20 cellular contexts compared by ENCODE assay signal in the genomic region with DNA sequence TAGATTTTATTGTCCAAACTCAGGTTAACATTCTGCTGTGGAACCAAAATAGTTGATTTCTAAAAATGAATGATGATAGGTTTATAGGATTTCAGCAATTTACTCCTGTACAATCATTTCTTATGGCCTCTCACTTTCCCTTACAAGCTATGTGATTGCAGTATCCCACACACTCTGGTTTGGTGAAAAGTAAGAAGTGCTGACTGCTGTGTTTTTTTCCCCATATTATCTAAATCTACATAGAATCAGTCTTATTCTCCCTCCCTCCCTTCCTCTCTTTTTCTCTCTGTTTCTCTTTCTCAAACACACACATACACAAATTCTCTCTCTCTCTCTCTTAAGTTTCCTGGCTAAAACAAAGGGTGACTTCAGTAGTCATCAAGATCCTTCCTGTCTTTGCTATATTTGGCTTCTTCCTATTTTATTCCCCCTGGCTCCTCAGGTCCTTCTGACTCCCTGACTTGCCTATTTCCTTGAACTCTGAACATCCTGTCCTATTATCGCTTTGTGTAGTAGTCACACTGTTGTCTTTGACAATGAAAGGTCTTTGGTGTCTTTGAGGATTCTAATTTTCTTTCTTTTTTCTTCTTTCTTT. TPM values are rescaled to one million over a fixed set of nuclear protein-coding genes. Genes with fewer than 3 reads are reported as not detected.
DNase-seq lines count a peak whose midpoint lies in the region; ATAC-seq and TF ChIP-seq lines count a peak whose summit lies in the region.
"Had no signal": no experiment of that assay in that cellular context is flagged by ENCODE, and none has a peak within 500 bp of the region (broad histone marks: within the 10 kb centered on the region; RNA-seq: fewer than 3 reads in every experiment).

No MANE protein-coding gene starts in this region.

- H3K9ac ChIP-seq in IMR-90 (ENCODE audit: low read depth, low read length): no peak overlapping the region
- H3K9ac ChIP-seq: BLaER1 treated with 17β-estradiol and CSF1 and Interleukin-3, amounts not matched to agents 10 nM and 100 nM had no signal

- TF ChIP-seq POLR2A in IMR-90 (IDR thresholded peaks at IDR 0.05; ENCODE audit: low read depth, low read length): no peak
- no peak for TF ChIP-seq POLR2A in breast epithelium (IDR thresholded peaks at IDR 0.05)

- no peak overlapping the region for H2BK20ac ChIP-seq in IMR-90 (ENCODE audit: low read depth, low read length)

- in situ Hi-C loops in IMR-90 (cut with MboI; ENCODE audit: low sequenced_read_pairs) (no loop called here), G401 (cut with HindIII; ENCODE audit: low sequenced_read_pairs) (no loop called here)

- H3K27ac ChIP-seq in IMR-90 (ENCODE audit: insufficient read depth, low read length) (no peak overlapping the region), osteoblast (ENCODE audit: low read depth, low read length) (no peak overlapping the region), breast epithelium (no peak overlapping the region)
- H3K27ac ChIP-seq: BLaER1 treated with 17β-estradiol and CSF1 and Interleukin-3, amounts not matched to agents 10 nM and 100 nM; Peyer's patch; SJCRH30 had no signal

- H4K8ac ChIP-seq in IMR-90 (ENCODE audit: low read depth in 2 of 2, low read length in 2 of 2): no peak overlapping the region

- TF ChIP-seq CTCF in IMR-90 (conservative IDR thresholded peaks at IDR 0.05; ENCODE audit: low read depth, low read length) (no peak), osteoblast (IDR thresholded peaks at IDR 0.05; ENCODE audit: extremely low read depth, low read depth, low read length) (no peak), breast epithelium (IDR thresholded peaks at IDR 0.05) (no peak)

- no TSS peak for BruUV-seq in IMR-90 (replicated peaks; lab: Mats Ljungman, UMichigan)

- H3K36me3 ChIP-seq in IMR-90 (ENCODE audit: control insufficient read depth, insufficient read depth, low read length) (no peaks in the 10 kb centered on the region), osteoblast (ENCODE audit: insufficient read depth, low read length) (no peaks in the 10 kb centered on the region), breast epithelium (no peaks in the 10 kb centered on the region)
- H3K36me3 ChIP-seq: BLaER1 treated with 17β-estradiol and CSF1 and Interleukin-3, amounts not matched to agents 10 nM and 100 nM; Peyer's patch had no signal

- H4K20me1 ChIP-seq in IMR-90 (ENCODE audit: insufficient read depth, low read length) (no peaks in the 10 kb centered on the region), osteoblast (ENCODE audit: insufficient read depth, low read length) (no peaks in the 10 kb centered on the region)
- H4K20me1 ChIP-seq: BLaER1 treated with 17β-estradiol and CSF1 and Interleukin-3, amounts not matched to agents 10 nM and 100 nM had no signal

- WGBS in IMR-90 (ENCODE audit: extremely low coverage in 2 of 2, insufficient read length in 1 of 2), 2 experiments: no CpG with 5 or more reads among the region's 1 CpG

- no peaks in the 10 kb centered on the region for H3K27me3 ChIP-seq in IMR-90 (ENCODE audit: control insufficient read depth, insufficient read depth, low read length)
- H3K27me3 ChIP-seq in osteoblast (ENCODE audit: insufficient read depth, low read length): no peaks in the 10 kb centered on the region
- H3K27me3 ChIP-seq in breast epithelium: no peaks in the 10 kb centered on the region
- H3K27me3 ChIP-seq: BLaER1 treated with 17β-estradiol and CSF1 and Interleukin-3, amounts not matched to agents 10 nM and 100 nM; Peyer's patch; SJCRH30 had no signal

- CTCF ChIA-PET in IMR-90 (lab: Yijun Ruan, JAX): no interaction called here

- H2BK120ac ChIP-seq in IMR-90 (ENCODE audit: low read depth, low read length): no peak overlapping the region

- no peak overlapping the region for H3K4ac ChIP-seq in IMR-90 (ENCODE audit: low read depth, low read length)

- H3K4me2 ChIP-seq in IMR-90 (ENCODE audit: low read depth, low read length) (no peak overlapping the region), osteoblast (ENCODE audit: insufficient read depth, low read length) (no peak overlapping the region)

- intact Hi-C loops in IMR-90 (cut with micrococcal nuclease) (no loop called here), breast epithelium (cut with DNase I; ENCODE audit: low total_unique reads) (no loop called here)

- no peak overlapping the region for H4K91ac ChIP-seq in IMR-90 (ENCODE audit: insufficient read depth, low read depth, low read length)

- H3K4me1 ChIP-seq in IMR-90 (ENCODE audit: control insufficient read depth, insufficient read depth, low read length) (no peaks in the 10 kb centered on the region), osteoblast (ENCODE audit: insufficient read depth, low read length) (no peaks in the 10 kb centered on the region), breast epithelium (no peaks in the 10 kb centered on the region)
- H3K4me1 ChIP-seq: Peyer's patch had no signal

- no peak overlapping the region for H2AK9ac ChIP-seq in IMR-90 (replicated peaks; ENCODE audit: low read depth, low read length, poor library complexity)

- H3K4me3 ChIP-seq in IMR-90 (ENCODE audit: insufficient read depth, low read depth, low read length) (no peak overlapping the region), osteoblast (ENCODE audit: insufficient read depth, low read length) (no peak overlapping the region), breast epithelium (no peak overlapping the region)
- H3K4me3 ChIP-seq: BLaER1 treated with 17β-estradiol and CSF1 and Interleukin-3, amounts not matched to agents 10 nM and 100 nM; Peyer's patch; SJCRH30 had no signal

- POLR2A ChIA-PET in IMR-90 (lab: Charles Lee; ENCODE audit: unreplicated experiment): no interaction called here

- no peak for DNase-seq in IMR-90
- DNase-seq in dermis blood vessel endothelial cell: peak; percentile 37
- DNase-seq in left lobe of liver (ENCODE audit: low spot score): no peak
- no peak for DNase-seq in osteoblast (ENCODE audit: insufficient read length, low spot score, missing footprints)
- DNase-seq in HK-2 (ENCODE audit: unreplicated experiment): no peak
- no peak for DNase-seq in breast epithelium (ENCODE audit: low spot score in 2 of 2)
- DNase-seq in G401 (ENCODE audit: low spot score): no peak
- DNase-seq: CD4-positive, alpha-beta memory T cell; DND-41; KBM-7; NCI-H1092; NCI-H1436 treated with DMSO at 0.1 percent for 48 hours; NCI-H1930; NCI-H2227 treated with DMSO at 0.1 percent for 48 hours; NCI-H510A; NCI-H82; Peyer's patch; SJCRH30 had no signal

- H4K5ac ChIP-seq in IMR-90 (ENCODE audit: low read depth, low read length): no peak overlapping the region

- H2AFZ ChIP-seq in IMR-90 (replicated peaks; ENCODE audit: low read length, poor library complexity) (no peak overlapping the region), osteoblast (ENCODE audit: low read length) (peak overlapping the region; percentile 18)

- no peak overlapping the region for H3K14ac ChIP-seq in IMR-90 (replicated peaks; ENCODE audit: low read depth, low read length)

- no peak overlapping the region for H2BK15ac ChIP-seq in IMR-90 (ENCODE audit: low read depth, low read length)

- ATAC-seq in IMR-90 (ENCODE audit: low read depth): no peak
- ATAC-seq in left lobe of liver: peak; percentile 41
- ATAC-seq in GM19324 (IDR thresholded peaks at IDR 0.05; ENCODE audit: low FRiP score, unreplicated experiment): no peak

- H3K56ac ChIP-seq in IMR-90 (ENCODE audit: extremely low read depth, insufficient read depth, low read length): no peak overlapping the region

- no peaks in the 10 kb centered on the region for H3K79me1 ChIP-seq in IMR-90 (ENCODE audit: low read depth in 1 of 2, low read length in 2 of 2)

- no peaks in the 10 kb centered on the region for H3K9me1 ChIP-seq in IMR-90 (ENCODE audit: insufficient read depth, low read length)

- dilution Hi-C loops in IMR-90 (cut with HindIII; ENCODE audit: low sequenced_read_pairs, unreplicated experiment): no loop called here

- no peaks in the 10 kb centered on the region for H3K9me3 ChIP-seq in IMR-90 (ENCODE audit: control insufficient read depth, insufficient read depth, low read length)
- H3K9me3 ChIP-seq in osteoblast (ENCODE audit: low read depth, low read length): no peaks in the 10 kb centered on the region
- H3K9me3 ChIP-seq in breast epithelium: no peaks in the 10 kb centered on the region
- H3K9me3 ChIP-seq: BLaER1 treated with 17β-estradiol and CSF1 and Interleukin-3, amounts not matched to agents 10 nM and 100 nM; Peyer's patch; SJCRH30 had no signal

- no peak overlapping the region for H2BK5ac ChIP-seq in IMR-90 (ENCODE audit: low read depth, low read length, poor library complexity, severe bottlenecking)

- no peak for TF ChIP-seq RAD21 in IMR-90 (IDR thresholded peaks at IDR 0.05; ENCODE audit: low read length)

- H3K79me2 ChIP-seq in osteoblast (ENCODE audit: insufficient read depth, low read length): no peaks in the 10 kb centered on the region

- no peak overlapping the region for H3K23ac ChIP-seq in IMR-90 (ENCODE audit: low read depth, low read length)

- no peak overlapping the region for H2AK5ac ChIP-seq in IMR-90 (ENCODE audit: low read depth, low read length)

- no peak overlapping the region for H3K18ac ChIP-seq in IMR-90 (ENCODE audit: low read depth, low read length)

TF ChIP-seq in IMR-90, 13 proteins besides CTCF, POLR2A, EP300 and RAD21:
- TF ChIP-seq MAFK (IDR thresholded peaks at IDR 0.05; ENCODE audit: low read depth, low read length) (peak; percentile 83), RFX5 (IDR thresholded peaks at IDR 0.05; ENCODE audit: low read depth, low read length) (no peak), RCOR1 (IDR thresholded peaks at IDR 0.05; ENCODE audit: insufficient replicate concordance, low read length) (no peak), BHLHE40 (IDR thresholded peaks at IDR 0.05; ENCODE audit: low read depth, low read length) (no peak)
TF ChIP-seq in IMR-90: peak in this region for 1.

RNA-seq across cellular contexts. Expression of gene HAPLN1, which starts 55.9 kb away (rescaled TPM):
- under 0.01 and 0.56 TPM in 2 replicates for total RNA-seq in IMR-90 (2012; rRNA removed)
- 0.06 and 0.07 TPM in 2 replicates for polyA plus RNA-seq in IMR-90 (2012; rRNA removed)
- polyA plus RNA-seq in IMR-90 (2012; cell fraction: cytosol; rRNA removed): 0.01 TPM in 1 of 2 replicates, not detected in the other
- not detected in 2 replicates for polyA plus RNA-seq in IMR-90 (2012; cell fraction: nucleus; rRNA removed; ENCODE audit: low replicate concordance)
- total RNA-seq in dermis blood vessel endothelial cell: under 0.01 TPM in 1 of 2 replicates, not detected in the other
- total RNA-seq in left lobe of liver: not detected
- total RNA-seq in osteoblast: 18.8 and 36.5 TPM in 2 replicates
- not detected for total RNA-seq in breast epithelium
- total RNA-seq in G401 (2014; rRNA removed; shearing (Covaris generic)): 0.47 TPM in 1 of 2 replicates, not detected in the other
- total RNA-seq: CD4-positive, alpha-beta memory T cell had no signal
- polyA plus RNA-seq: CD4-positive, alpha-beta memory T cell had no signal

Comparison
In these comparisons a context has a peak if more than half of its experiments do, and no peak if none do; other contexts are left out.
1. RNA of gene HAPLN1, which starts 55.9 kb away (total RNA-seq): 18.8 to 36.5 TPM in osteoblast; 0.47 TPM in G401, under 0.01 to 0.56 TPM in IMR-90, under 0.01 TPM in dermis blood vessel endothelial cell, not detected in left lobe of liver (single experiment) and not detected in breast epithelium; every median in the first group is over 10 times any median in the second.